ENCODE assay signal across 1 cellular context in genomic region chr9:125241000-125241862, GRCh38.
TF ChIP-seq lines count a peak whose summit lies in the region.

Gene HSPA5, minus strand, starts transcription at chr9:125241343. Its CDS starts 217 bp downstream, at chr9:125241126.

TF ChIP-seq in K562, 482 proteins besides CTCF, POLR2A, EP300 and RAD21 (continued from another document and continues in another):
- TF ChIP-seq RREB1 (CRISPR knock-in tag; IDR thresholded peaks at IDR 0.05) (no peak), ZNF584 (CRISPR knock-in tag; IDR thresholded peaks at IDR 0.05; ENCODE audit: low read depth) (no peak), SMAD4 (CRISPR knock-in tag; conservative IDR thresholded peaks at IDR 0.05) (peak; percentile 85; the same call in 1 of the 2 replicates), CBX5 (IDR thresholded peaks at IDR 0.05; ENCODE audit: borderline replicate concordance, low read depth) (no peak), ZNF507 (tag; conservative IDR thresholded peaks at IDR 0.05) (no peak), PTRF (tag; IDR thresholded peaks at IDR 0.05) (no peak), PKNOX1 (IDR thresholded peaks at IDR 0.05) (no peak), PRPF4 (IDR thresholded peaks at IDR 0.05; ENCODE audit: insufficient read depth, low read depth, low read length, poor library complexity, severe bottlenecking) (peak; percentile 99), ZNF184 (CRISPR knock-in tag; IDR thresholded peaks at IDR 0.05) (no peak), SLC30A9 (CRISPR knock-in tag; IDR thresholded peaks at IDR 0.05) (no peak), E2F6 (IDR thresholded peaks at IDR 0.05; ENCODE audit: borderline replicate concordance in 1 of 2, extremely low read depth in 1 of 2, insufficient read depth in 1 of 2, insufficient read length in 1 of 2, low read depth in 1 of 2, low read length in 1 of 2, poor library complexity in 1 of 2, severe bottlenecking in 1 of 2) (peak; percentile 20 to 72), ZKSCAN1 (IDR thresholded peaks at IDR 0.05; ENCODE audit: low read depth, low read length) (0 out of 2 replicates have a peak, but pooled peaks have one; percentile 34), NCOA6 (IDR thresholded peaks at IDR 0.05) (no peak), SRSF7 (optimal IDR thresholded peaks at IDR 0.05; ENCODE audit: low read depth, low read length) (no peak), XRCC4 (IDR thresholded peaks at IDR 0.05; ENCODE audit: extremely low read depth, insufficient read depth, insufficient read length) (no peak), PATZ1 (CRISPR knock-in tag; IDR thresholded peaks at IDR 0.05; ENCODE audit: borderline replicate concordance) (peak; percentile 61; the same call in 1 of the 2 replicates), ZNF347 (CRISPR knock-in tag; IDR thresholded peaks at IDR 0.05; ENCODE audit: low read depth) (no peak), IFI16 (CRISPR knock-in tag; IDR thresholded peaks at IDR 0.05) (no peak), CEBPZ (IDR thresholded peaks at IDR 0.05; ENCODE audit: borderline replicate concordance, low read depth, low read length) (peak; percentile 86), PTTG1 (tag; IDR thresholded peaks at IDR 0.05; ENCODE audit: low read depth) (no peak), MBD2 (IDR thresholded peaks at IDR 0.05; ENCODE audit: borderline replicate concordance, low read depth) (peak; percentile 98), MYC (IDR thresholded peaks at IDR 0.05; ENCODE audit: low read depth, low read length) (0 out of 2 replicates have a peak, but pooled peaks have one; percentile 64), MYC (CRISPR knock-in tag; IDR thresholded peaks at IDR 0.05; ENCODE audit: borderline replicate concordance, low read depth) (no peak; the same call in 1 of the 2 replicates), ZMIZ1 (IDR thresholded peaks at IDR 0.05; ENCODE audit: low read depth in 2 of 2, low read length in 2 of 2) (peak in 1 of 2 experiments; percentile 89; a peak in 2 of 4 replicates), ZZZ3 (IDR thresholded peaks at IDR 0.05) (no peak), TCF7L2 (IDR thresholded peaks at IDR 0.05; ENCODE audit: low read depth, low read length) (no peak), ZBTB49 (CRISPR knock-in tag; IDR thresholded peaks at IDR 0.05; ENCODE audit: borderline replicate concordance) (peak; percentile 82; the same call in 1 of the 2 replicates), VEZF1 (CRISPR knock-in tag; IDR thresholded peaks at IDR 0.05) (peak; percentile 89), ARID3A (IDR thresholded peaks at IDR 0.05; ENCODE audit: borderline replicate concordance, low read depth, low read length) (0 out of 2 replicates have a peak, but pooled peaks have one; percentile 6)
